ENCODE assay signal across 15 cellular contexts in genomic region chr10:869171-869570, GRCh38.
"Had no signal": no experiment of that assay in that cellular context is flagged by ENCODE, and none has a peak within 500 bp of the region (broad histone marks: within the 10 kb centered on the region; RNA-seq: fewer than 3 reads in every experiment).

No MANE protein-coding gene starts in this region.

- H3K4me1 ChIP-seq: transverse colon had no signal

- H3K9me3 Mint-ChIP-seq: activated B cell treated with CpG ODN at 0.5 μM for 24 hours; activated CD4-positive, alpha-beta memory T cell treated with anti-CD3 and anti-CD28 coated beads for 36 hours; immature natural killer cell; neural crest cell had no signal

- H3K4me3 ChIP-seq: spleen, transverse colon had no signal

- H3K4me1 Mint-ChIP-seq: neural crest cell had no signal

- H3K27ac ChIP-seq: spleen, transverse colon had no signal

- H3K9me3 ChIP-seq: spleen, transverse colon had no signal

- ATAC-seq: sciatic nerve, SK-N-SH treated with all-trans-retinoic acid at 6 μM for 48 hours had no signal

- H3K27me3 Mint-ChIP-seq: activated B cell treated with CpG ODN at 0.5 μM for 24 hours; activated CD4-positive, alpha-beta memory T cell treated with anti-CD3 and anti-CD28 coated beads for 36 hours had no signal

- H3K27me3 ChIP-seq: spleen, transverse colon had no signal

- DNase-seq: activated B cell treated with CpG ODN at 0.5 μM for 24 hours; activated CD4-positive, alpha-beta memory T cell treated with anti-CD3 and anti-CD28 coated beads for 36 hours; activated naive CD4-positive, alpha-beta T cell; caudate nucleus; cortex of kidney; erythroblast; immature natural killer cell; spleen; stimulated activated CD4-positive, alpha-beta T cell treated with anti-CD3 and anti-CD28 coated beads, Interleukin-1b, Interleukin-23, amount 100 ng/mL, for 48 hours; stimulated activated naive CD4-positive, alpha-beta T cell; substantia nigra; transverse colon had no signal

- H3K4me3 Mint-ChIP-seq: activated B cell treated with CpG ODN at 0.5 μM for 24 hours; activated CD4-positive, alpha-beta memory T cell treated with anti-CD3 and anti-CD28 coated beads for 36 hours; immature natural killer cell; neural crest cell had no signal

- H3K27ac Mint-ChIP-seq: activated B cell treated with CpG ODN at 0.5 μM for 24 hours; activated CD4-positive, alpha-beta memory T cell treated with anti-CD3 and anti-CD28 coated beads for 36 hours had no signal
